ENCODE assay signal across 9 cellular contexts in genomic region chr3:37054370-37054769, GRCh38.
DNase-seq lines count a peak whose midpoint lies in the region; ATAC-seq, FAIRE-seq and TF ChIP-seq lines count a peak whose summit lies in the region.
"Had no signal": no experiment of that assay in that cellular context is flagged by ENCODE, and none has a peak within 500 bp of the region (broad histone marks: within the 10 kb centered on the region; RNA-seq: fewer than 3 reads in every experiment).

No MANE protein-coding gene starts in this region.

- in situ Hi-C loops in K562 (cut with MboI): no loop called here

- peak in 1 of 3 donors; percentile 5 for DNase-seq in CD4-positive, CD25-positive, alpha-beta regulatory T cell
- DNase-seq in K562 (ENCODE audit: extremely low read depth in 1 of 4, low spot score in 3 of 4): peak in 2 of 4 experiments; percentile 42 to 56
- no peak for DNase-seq in GOT3 (lab: John Stamatoyannopoulos, UW)
- no peak for DNase-seq in cerebellar cortex (ENCODE audit: low spot score)
- DNase-seq in activated CD4-positive, alpha-beta T cell treated with anti-CD3 and anti-CD28 coated beads for 1 hour: no peak

- BruUV-seq in K562 (replicated peaks; lab: Mats Ljungman, UMichigan): TSS peak; percentile 13

- CTCF ChIA-PET in K562 (lab: Yijun Ruan, JAX; ENCODE audit: low intra/inter-chr PET ratio): no interaction called here

- WGBS in K562 (ENCODE audit: insufficient coverage, low coverage, missing lambda C conversion rate): 62% methylated on average over 3 of the region's 3 CpGs

- H3K4me1 ChIP-seq in CD4-positive, CD25-positive, alpha-beta regulatory T cell (ENCODE audit: control insufficient read depth, insufficient read depth, low read length, poor library complexity, severe bottlenecking): no peaks in the 10 kb centered on the region
- H3K4me1 ChIP-seq in K562 (replicated peaks in 1 of 2; ENCODE audit: control insufficient read depth in 2 of 2, insufficient read depth in 2 of 2, low read length in 2 of 2): peaks cover 0 to 3% of the 10 kb centered on the region in 2 experiments; a peak in 2 of 5 replicates
- peaks cover 8% of the 10 kb centered on the region for H3K4me1 ChIP-seq in parathyroid adenoma

- H2AFZ ChIP-seq in K562 (ENCODE audit: low read depth, low read length) (no peak overlapping the region), parathyroid adenoma (no peak overlapping the region)

- peak; percentile 55 for FAIRE-seq in K562 (lab: Jason Lieb, UNC)

- H3K9me3 Mint-ChIP-seq in CD4-positive, CD25-positive, alpha-beta regulatory T cell: no peaks in the 10 kb centered on the region

- intact Hi-C loops in K562 (cut with micrococcal nuclease): no loop called here

- peaks cover 75% of the 10 kb centered on the region for H3K36me3 ChIP-seq in CD4-positive, CD25-positive, alpha-beta regulatory T cell (ENCODE audit: control insufficient read depth, insufficient read depth, low read length)
- H3K36me3 ChIP-seq in K562 (ENCODE audit: control insufficient read depth, insufficient read depth, low read length) (peaks cover 84% of the 10 kb centered on the region), parathyroid adenoma (ENCODE audit: control insufficient read depth, insufficient read depth, low read length) (no peaks in the 10 kb centered on the region)

- H3K36me3 Mint-ChIP-seq in CD4-positive, CD25-positive, alpha-beta regulatory T cell: peaks cover 38% of the 10 kb centered on the region

- H3K9ac ChIP-seq in K562 (ENCODE audit: insufficient read depth in 1 of 2, low read depth in 2 of 2, low read length in 2 of 2) (no peak overlapping the region), parathyroid adenoma (no peak overlapping the region)

- H3K79me2 ChIP-seq in K562 (ENCODE audit: control insufficient read depth, insufficient read depth, low read length) (no peaks in the 10 kb centered on the region), parathyroid adenoma (no peaks in the 10 kb centered on the region)

- TF ChIP-seq POLR2A in K562 (conservative IDR thresholded peaks at IDR 0.05): no peak

- H3K9me3 ChIP-seq in CD4-positive, CD25-positive, alpha-beta regulatory T cell (ENCODE audit: control insufficient read depth in 2 of 2, low read length in 2 of 2): no peaks in the 10 kb centered on the region
- H3K9me3 ChIP-seq in K562 (replicated peaks; ENCODE audit: control insufficient read depth, insufficient read depth, low read depth, low read length) (no peaks in the 10 kb centered on the region), parathyroid adenoma (ENCODE audit: control insufficient read depth, low read length) (no peaks in the 10 kb centered on the region)

- no peaks in the 10 kb centered on the region for H3K9me1 ChIP-seq in K562 (ENCODE audit: control insufficient read depth, insufficient read depth, low read length)

- peak in 1 of 2 donors; percentile 34 for ATAC-seq in CD4-positive, CD25-positive, alpha-beta regulatory T cell (ENCODE audit: low read depth in 2 of 2)
- ATAC-seq in GM19463 (IDR thresholded peaks at IDR 0.05; ENCODE audit: unreplicated experiment) (peak; percentile 77), HG03469 (IDR thresholded peaks at IDR 0.05; ENCODE audit: unreplicated experiment) (peak; percentile 91), K562 (peak; percentile 25)

- no peak overlapping the region for H3K4me3 ChIP-seq in CD4-positive, CD25-positive, alpha-beta regulatory T cell (ENCODE audit: low read depth, low read length)
- H3K4me3 ChIP-seq in K562 (no peak overlapping the region), parathyroid adenoma (ENCODE audit: low read depth, low read length) (no peak overlapping the region)

- TF ChIP-seq EP300 in K562 (IDR thresholded peaks at IDR 0.05; ENCODE audit: low read length): no peak

- peak overlapping the region in 1 of 3 donors; percentile 72 for H3K27ac Mint-ChIP-seq in CD4-positive, CD25-positive, alpha-beta regulatory T cell

- H3K4me2 ChIP-seq in K562 (ENCODE audit: insufficient read depth, low read length): no peak overlapping the region
- no peak overlapping the region for H3K4me2 ChIP-seq in parathyroid adenoma (ENCODE audit: low read length)

- no peaks in the 10 kb centered on the region for H4K20me1 ChIP-seq in K562 (replicated peaks; ENCODE audit: control insufficient read depth, insufficient read depth, low read length)

- POLR2A ChIA-PET in K562 (lab: Yijun Ruan, JAX): interaction anchor here (0.8 to 1.1 kb wide), 3 partner anchors 26 to 156 kb away, joined by 3 to 4 read pairs (median 4); partner anchors contain the start of gene TRANK1

- TF ChIP-seq RAD21 in K562 (CRISPR knock-in tag; conservative IDR thresholded peaks at IDR 0.05 in 1 of 2, IDR thresholded peaks at IDR 0.05 in 1 of 2): no peak

- peaks cover 0 to 16% (median 5%) of the 10 kb centered on the region in 4 donors for H3K4me1 Mint-ChIP-seq in CD4-positive, CD25-positive, alpha-beta regulatory T cell

- peak overlapping the region; percentile 19 for H3K27ac ChIP-seq in CD4-positive, CD25-positive, alpha-beta regulatory T cell (ENCODE audit: insufficient read depth, low read length, poor library complexity, severe bottlenecking)
- H3K27ac ChIP-seq in K562 (ENCODE audit: extremely low read depth, low read depth, low read length) (0 out of 3 replicates have a peak overlapping the region, but pooled peaks have one; percentile 7), parathyroid adenoma (peak overlapping the region; percentile 34)
- H3K27ac ChIP-seq: HL-60 had no signal

- TF ChIP-seq CTCF in K562 (IDR thresholded peaks at IDR 0.05 in 2 of 3, conservative IDR thresholded peaks at IDR 0.05 in 1 of 3; ENCODE audit: insufficient read depth in 2 of 3, low read depth in 1 of 3, low read length in 3 of 3) (no peak), parathyroid adenoma (IDR thresholded peaks at IDR 0.05) (no peak)

- H3K4me3 Mint-ChIP-seq in CD4-positive, CD25-positive, alpha-beta regulatory T cell: no peak overlapping the region

- H3K27me3 ChIP-seq in CD4-positive, CD25-positive, alpha-beta regulatory T cell (ENCODE audit: control insufficient read depth, insufficient read depth, low read length): no peaks in the 10 kb centered on the region
- no peaks in the 10 kb centered on the region for H3K27me3 ChIP-seq in K562 (ENCODE audit: control insufficient read depth in 2 of 2, insufficient read depth in 2 of 2, low read length in 2 of 2)
- H3K27me3 ChIP-seq in parathyroid adenoma (ENCODE audit: control insufficient read depth, insufficient read depth, low read length): no peaks in the 10 kb centered on the region

- no peaks in the 10 kb centered on the region for H3K27me3 Mint-ChIP-seq in CD4-positive, CD25-positive, alpha-beta regulatory T cell

TF ChIP-seq in K562, 482 proteins besides CTCF, POLR2A, EP300 and RAD21 (continues in another document):
- peak; percentile 15 for TF ChIP-seq MEIS2 (IDR thresholded peaks at IDR 0.05; ENCODE audit: partially characterized antibody)
- no peak for TF ChIP-seq ZBTB34 (CRISPR knock-in tag; IDR thresholded peaks at IDR 0.05)
- TF ChIP-seq POLR3G (IDR thresholded peaks at IDR 0.05; ENCODE audit: extremely low read depth, insufficient read length, insufficient replicate concordance): no peak
- TF ChIP-seq ZNF174 (CRISPR knock-in tag; IDR thresholded peaks at IDR 0.05): no peak
- TF ChIP-seq, protein P1, sequence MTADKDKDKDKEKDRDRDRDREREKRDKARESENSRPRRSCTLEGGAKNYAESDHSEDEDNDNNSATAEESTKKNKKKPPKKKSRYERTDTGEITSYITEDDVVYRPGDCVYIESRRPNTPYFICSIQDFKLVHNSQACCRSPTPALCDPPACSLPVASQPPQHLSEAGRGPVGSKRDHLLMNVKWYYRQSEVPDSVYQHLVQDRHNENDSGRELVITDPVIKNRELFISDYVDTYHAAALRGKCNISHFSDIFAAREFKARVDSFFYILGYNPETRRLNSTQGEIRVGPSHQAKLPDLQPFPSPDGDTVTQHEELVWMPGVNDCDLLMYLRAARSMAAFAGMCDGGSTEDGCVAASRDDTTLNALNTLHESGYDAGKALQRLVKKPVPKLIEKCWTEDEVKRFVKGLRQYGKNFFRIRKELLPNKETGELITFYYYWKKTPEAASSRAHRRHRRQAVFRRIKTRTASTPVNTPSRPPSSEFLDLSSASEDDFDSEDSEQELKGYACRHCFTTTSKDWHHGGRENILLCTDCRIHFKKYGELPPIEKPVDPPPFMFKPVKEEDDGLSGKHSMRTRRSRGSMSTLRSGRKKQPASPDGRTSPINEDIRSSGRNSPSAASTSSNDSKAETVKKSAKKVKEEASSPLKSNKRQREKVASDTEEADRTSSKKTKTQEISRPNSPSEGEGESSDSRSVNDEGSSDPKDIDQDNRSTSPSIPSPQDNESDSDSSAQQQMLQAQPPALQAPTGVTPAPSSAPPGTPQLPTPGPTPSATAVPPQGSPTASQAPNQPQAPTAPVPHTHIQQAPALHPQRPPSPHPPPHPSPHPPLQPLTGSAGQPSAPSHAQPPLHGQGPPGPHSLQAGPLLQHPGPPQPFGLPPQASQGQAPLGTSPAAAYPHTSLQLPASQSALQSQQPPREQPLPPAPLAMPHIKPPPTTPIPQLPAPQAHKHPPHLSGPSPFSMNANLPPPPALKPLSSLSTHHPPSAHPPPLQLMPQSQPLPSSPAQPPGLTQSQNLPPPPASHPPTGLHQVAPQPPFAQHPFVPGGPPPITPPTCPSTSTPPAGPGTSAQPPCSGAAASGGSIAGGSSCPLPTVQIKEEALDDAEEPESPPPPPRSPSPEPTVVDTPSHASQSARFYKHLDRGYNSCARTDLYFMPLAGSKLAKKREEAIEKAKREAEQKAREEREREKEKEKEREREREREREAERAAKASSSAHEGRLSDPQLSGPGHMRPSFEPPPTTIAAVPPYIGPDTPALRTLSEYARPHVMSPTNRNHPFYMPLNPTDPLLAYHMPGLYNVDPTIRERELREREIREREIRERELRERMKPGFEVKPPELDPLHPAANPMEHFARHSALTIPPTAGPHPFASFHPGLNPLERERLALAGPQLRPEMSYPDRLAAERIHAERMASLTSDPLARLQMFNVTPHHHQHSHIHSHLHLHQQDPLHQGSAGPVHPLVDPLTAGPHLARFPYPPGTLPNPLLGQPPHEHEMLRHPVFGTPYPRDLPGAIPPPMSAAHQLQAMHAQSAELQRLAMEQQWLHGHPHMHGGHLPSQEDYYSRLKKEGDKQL (CRISPR knock-in tag; IDR thresholded peaks at IDR 0.05; ENCODE audit: borderline replicate concordance): no peak
- TF ChIP-seq CHCHD3 (CRISPR knock-in tag; IDR thresholded peaks at IDR 0.05): no peak
